Comparison of ENCODE assay signal across 16 cellular contexts in the genomic region with DNA sequence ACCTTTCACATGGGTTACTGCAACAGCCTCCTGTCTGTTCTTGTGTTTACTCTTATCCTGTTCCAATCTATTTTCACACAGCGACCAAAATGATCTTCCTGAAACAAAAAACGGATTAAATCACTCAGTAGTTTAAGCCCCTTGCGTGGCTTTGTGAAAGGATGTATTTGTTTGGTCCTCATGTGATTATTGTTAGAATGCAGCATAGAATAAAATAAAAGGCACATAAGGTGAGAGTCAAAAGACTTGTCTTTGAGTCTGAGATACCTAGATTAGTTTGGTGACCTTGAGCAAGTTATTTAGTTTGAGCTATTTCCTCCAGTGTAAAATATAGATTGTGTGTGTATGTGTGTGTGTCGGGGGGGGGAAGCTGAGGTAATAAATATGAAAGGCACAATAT.
"Had no signal": no experiment of that assay in that cellular context is flagged by ENCODE, and none has a peak within 500 bp of the region (broad histone marks: within the 10 kb centered on the region; RNA-seq: fewer than 3 reads in every experiment).

No MANE protein-coding gene starts in this region.

- DNase-seq: activated CD4-positive, alpha-beta T cell treated with anti-CD3 and anti-CD28 coated beads for 36 hours; activated CD8-positive, alpha-beta memory T cell treated with anti-CD3 and anti-CD28 coated beads, Interleukin-2, amount 50 U/mL, for 4 hours; activated CD8-positive, alpha-beta T cell treated with anti-CD3 and anti-CD28 coated beads for 36 hours; activated naive CD4-positive, alpha-beta T cell; activated T-cell treated with anti-CD3 and anti-CD28 coated beads, Interleukin-2, amount 50 U/mL, for 72 hours; adrenal gland; central memory CD4-positive, alpha-beta T cell; effector memory CD4-positive, alpha-beta T cell; hippocampal formation; left cardiac atrium; stimulated activated CD4-positive, alpha-beta T cell treated with anti-CD3 and anti-CD28 coated beads, Interleukin-12 subunit alpha, Interleukin-12 subunit beta, amount 100 ng/mL, for 4 hours; stimulated activated CD4-positive, alpha-beta T cell treated with anti-CD3 and anti-CD28 coated beads, Interleukin-4, amount 100 ng/mL, for 1 hour; stimulated activated CD8-positive, alpha-beta memory T cell treated with anti-CD3 and anti-CD28 coated beads, Interleukin-4, amount 100 ng/mL, for 48 hours; stimulated activated naive CD8-positive, alpha-beta T cell treated with anti-CD3 and anti-CD28 coated beads, Interleukin-15, amount 100 ng/mL, for 72 hours had no signal

- H3K4me3 Mint-ChIP-seq: activated CD4-positive, alpha-beta T cell treated with anti-CD3 and anti-CD28 coated beads for 36 hours; activated CD8-positive, alpha-beta T cell treated with anti-CD3 and anti-CD28 coated beads for 36 hours; activated T-cell treated with anti-CD3 and anti-CD28 coated beads, Interleukin-2, amount 50 U/mL, for 72 hours; stimulated activated naive CD8-positive, alpha-beta T cell treated with anti-CD3 and anti-CD28 coated beads, Interleukin-15, amount 100 ng/mL, for 72 hours had no signal

- H3K27ac Mint-ChIP-seq: activated CD4-positive, alpha-beta T cell treated with anti-CD3 and anti-CD28 coated beads for 36 hours; activated CD8-positive, alpha-beta T cell treated with anti-CD3 and anti-CD28 coated beads for 36 hours; activated T-cell treated with anti-CD3 and anti-CD28 coated beads, Interleukin-2, amount 50 U/mL, for 72 hours had no signal

- H3K36me3 ChIP-seq: adrenal gland, thoracic aorta had no signal

- H3K9me3 ChIP-seq: adrenal gland, thoracic aorta had no signal

- H3K4me3 ChIP-seq: adrenal gland, thoracic aorta had no signal

- H3K9me3 Mint-ChIP-seq: activated CD8-positive, alpha-beta T cell treated with anti-CD3 and anti-CD28 coated beads for 36 hours; activated T-cell treated with anti-CD3 and anti-CD28 coated beads, Interleukin-2, amount 50 U/mL, for 72 hours; stimulated activated naive CD8-positive, alpha-beta T cell treated with anti-CD3 and anti-CD28 coated beads, Interleukin-15, amount 100 ng/mL, for 72 hours had no signal

- H3K27me3 Mint-ChIP-seq: activated CD4-positive, alpha-beta T cell treated with anti-CD3 and anti-CD28 coated beads for 36 hours; activated CD8-positive, alpha-beta T cell treated with anti-CD3 and anti-CD28 coated beads for 36 hours; stimulated activated naive CD8-positive, alpha-beta T cell treated with anti-CD3 and anti-CD28 coated beads, Interleukin-15, amount 100 ng/mL, for 72 hours had no signal

- ATAC-seq: activated CD4-positive, alpha-beta T cell treated with anti-CD3 and anti-CD28 coated beads for 36 hours; activated CD8-positive, alpha-beta T cell treated with anti-CD3 and anti-CD28 coated beads for 36 hours; activated T-cell treated with anti-CD3 and anti-CD28 coated beads, Interleukin-2, amount 50 U/mL, for 72 hours; left cardiac atrium; stimulated activated naive CD8-positive, alpha-beta T cell treated with anti-CD3 and anti-CD28 coated beads, Interleukin-15, amount 100 ng/mL, for 72 hours had no signal

- H3K27me3 ChIP-seq: adrenal gland had no signal

- H3K27ac ChIP-seq: adrenal gland, thoracic aorta, VCaP had no signal
